8 cellular contexts compared by ENCODE assay signal in the genomic region with DNA sequence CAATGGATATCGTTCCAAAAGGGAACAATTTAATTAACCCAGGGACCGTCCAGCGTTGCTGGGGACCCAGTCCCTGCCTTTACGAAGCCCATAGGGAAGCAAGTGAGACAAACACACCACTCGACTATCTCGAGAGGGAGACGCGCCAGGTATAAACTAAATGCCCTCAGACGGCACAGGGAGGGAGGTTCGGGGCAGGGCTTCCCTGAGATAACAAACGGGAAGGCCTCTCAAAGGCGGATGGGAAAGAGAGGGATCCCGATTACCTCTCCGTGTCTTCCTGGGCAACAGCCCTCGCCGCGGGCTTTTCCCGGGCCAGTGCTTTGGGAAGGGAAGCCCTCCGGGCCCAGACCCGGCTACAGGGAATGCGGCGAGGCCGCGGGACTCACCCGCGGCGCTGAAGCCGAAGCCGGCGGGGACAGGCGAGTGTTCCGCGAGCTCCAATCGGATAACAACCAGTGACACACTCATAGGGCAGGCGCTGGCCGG. TPM values are rescaled to one million over a fixed set of nuclear protein-coding genes. Genes with fewer than 3 reads are reported as not detected.
DNase-seq lines count a peak whose midpoint lies in the region; ATAC-seq, FAIRE-seq and TF ChIP-seq lines count a peak whose summit lies in the region.

No MANE protein-coding gene starts in this region.

- H3K36me3 ChIP-seq in HAP-1 (replicated peaks) (peaks cover 21% of the 10 kb centered on the region), H1 (ENCODE audit: control insufficient read depth in 2 of 4, insufficient read depth in 4 of 4, low read length in 3 of 4) (peaks cover under 1 to 24% (median 9%) of the 10 kb centered on the region in 4 experiments)

- peak overlapping the region; percentile 80 to 91 (median 85) for H3K9ac ChIP-seq in H1 (replicated peaks in 1 of 4; ENCODE audit: extremely low read depth in 1 of 4, low read depth in 3 of 4, low read length in 3 of 4)

- TF ChIP-seq POLR2A in H1 (IDR thresholded peaks at IDR 0.05; ENCODE audit: control extremely low read depth in 1 of 2, low read depth in 2 of 2, low read length in 2 of 2): no peak

- no peak overlapping the region for H2BK12ac ChIP-seq in H1 (ENCODE audit: low read depth, low read length)

- no peak overlapping the region for H2BK120ac ChIP-seq in H1 (replicated peaks; ENCODE audit: low read depth, low read length)

- H2BK20ac ChIP-seq in H1 (ENCODE audit: low read length): no peak overlapping the region

- no peak overlapping the region for H4K5ac ChIP-seq in H1 (ENCODE audit: insufficient read length, low read depth, low read length)

- peak; percentile 4 for ATAC-seq in natural killer cell treated with Interleukin-12 subunit alpha and Interleukin-12 subunit beta and Interleukin-15 and Interleukin-18, amount 100 ng/mL, for 72 hours
- no peak for ATAC-seq in HG02623 (IDR thresholded peaks at IDR 0.05; ENCODE audit: unreplicated experiment)

- H3K14ac ChIP-seq in H1 (ENCODE audit: insufficient read length): no peak overlapping the region

- peaks cover 7 to 30% of the 10 kb centered on the region in 2 experiments for H3K79me2 ChIP-seq in H1 (ENCODE audit: control insufficient read depth in 1 of 2, insufficient read depth in 2 of 2, low read length in 2 of 2)

- peak overlapping the region; percentile 87 to 97 for H3K27ac Mint-ChIP-seq in natural killer cell treated with Interleukin-12 subunit alpha and Interleukin-12 subunit beta and Interleukin-15 and Interleukin-18, amount 100 ng/mL, for 72 hours

- CTCF ChIA-PET in H1 (lab: Charles Lee; ENCODE audit: partially characterized antibody): interaction anchor here (3.6 kb wide), 1 partner anchor 13 kb away, joined by 19 read pairs; no protein-coding TSS in a partner anchor

- H4K91ac ChIP-seq in H1 (replicated peaks; ENCODE audit: insufficient read length, low read length): no peak overlapping the region

- peaks cover 3% of the 10 kb centered on the region for H3K79me1 ChIP-seq in H1 (ENCODE audit: low read depth, low read length)

- H3K36me3 Mint-ChIP-seq in natural killer cell treated with Interleukin-12 subunit alpha and Interleukin-12 subunit beta and Interleukin-15 and Interleukin-18, amount 100 ng/mL, for 72 hours: peaks cover 14% of the 10 kb centered on the region

- H3K23ac ChIP-seq in H1 (ENCODE audit: insufficient read length): no peak overlapping the region

- no peaks in the 10 kb centered on the region for H3K27me3 ChIP-seq in HAP-1 (ENCODE audit: low read depth)
- no peaks in the 10 kb centered on the region for H3K27me3 ChIP-seq in H1 (replicated peaks in 1 of 4; ENCODE audit: control insufficient read depth in 3 of 4, extremely low read depth in 1 of 4, insufficient read depth in 3 of 4, low read length in 3 of 4)

- peaks cover 24 to 26% of the 10 kb centered on the region in 2 donors for H3K4me1 Mint-ChIP-seq in natural killer cell treated with Interleukin-12 subunit alpha and Interleukin-12 subunit beta and Interleukin-15 and Interleukin-18, amount 100 ng/mL, for 72 hours (ENCODE audit: low read depth in 2 of 2)

- TF ChIP-seq RAD21 in H1 (IDR thresholded peaks at IDR 0.05 in 1 of 2, conservative IDR thresholded peaks at IDR 0.05 in 1 of 2; ENCODE audit: low read depth in 2 of 2, low read length in 2 of 2): no peak

- H3K4me3 Mint-ChIP-seq in natural killer cell treated with Interleukin-12 subunit alpha and Interleukin-12 subunit beta and Interleukin-15 and Interleukin-18, amount 100 ng/mL, for 72 hours: peak overlapping the region; percentile 95

- WGBS in H1 (ENCODE audit: extremely low coverage in 1 of 2, insufficient coverage in 1 of 2, insufficient read length in 1 of 2, insufficient replicate concordance in 2 of 2, low coverage in 1 of 2, low lambda C conversion rate in 2 of 2, missing lambda C conversion rate in 1 of 2), 2 experiments: 4% methylated on average over 29 of the region's 36 CpGs; no CpG with 5 or more reads in 1 of the 2 experiments

- H3K18ac ChIP-seq in H1 (ENCODE audit: extremely low read depth, low read length): no peak overlapping the region

- H3K56ac ChIP-seq in H1 (replicated peaks; ENCODE audit: insufficient read length, low read depth, low read length): peak overlapping the region; percentile 54

- peaks cover 9% of the 10 kb centered on the region for H3K23me2 ChIP-seq in H1 (ENCODE audit: low read depth, low read length)

- H3K27ac ChIP-seq in H1 (ENCODE audit: low read depth, low read length): peak overlapping the region; percentile 64

- H3K9me3 Mint-ChIP-seq in natural killer cell treated with Interleukin-12 subunit alpha and Interleukin-12 subunit beta and Interleukin-15 and Interleukin-18, amount 100 ng/mL, for 72 hours: no peaks in the 10 kb centered on the region

- no peaks in the 10 kb centered on the region for H4K20me1 ChIP-seq in H1 (replicated peaks in 1 of 2; ENCODE audit: control insufficient read depth in 1 of 2, insufficient read depth in 2 of 2, low read length in 2 of 2)

- H2AFZ ChIP-seq in H1 (ENCODE audit: low read length): peak overlapping the region; percentile 57; the same call in 1 of the 2 replicates

- peak; percentile 28 for DNase-seq in GM10266 (ENCODE audit: extremely low spot score)
- DNase-seq in HAP-1 (ENCODE audit: low spot score in 2 of 2): peak in 1 of 2 experiments; percentile 26
- peak; percentile 58 for DNase-seq in OCI-M1 (lab: John Stamatoyannopoulos, UW)
- DNase-seq in H1 (ENCODE audit: low read depth in 1 of 2, low spot score in 2 of 2): no peak
- no peak for DNase-seq in natural killer cell treated with Interleukin-12 subunit alpha and Interleukin-12 subunit beta and Interleukin-15 and Interleukin-18, amount 100 ng/mL, for 72 hours (ENCODE audit: low spot score)
- DNase-seq in GDM1 (lab: John Stamatoyannopoulos, UW): no peak
- no peak for DNase-seq in NCI-H2107 treated with DMSO at 0.1 percent for 48 hours (lab: John Stamatoyannopoulos, UW; ENCODE audit: unreplicated experiment)

- no peak overlapping the region for H3K4ac ChIP-seq in H1 (replicated peaks; ENCODE audit: insufficient read length, low read depth, low read length)

- H2BK15ac ChIP-seq in H1 (ENCODE audit: low read length): no peak overlapping the region

- H3K27me3 Mint-ChIP-seq in natural killer cell treated with Interleukin-12 subunit alpha and Interleukin-12 subunit beta and Interleukin-15 and Interleukin-18, amount 100 ng/mL, for 72 hours: no peaks in the 10 kb centered on the region

- in situ Hi-C loops in HAP-1 (cut with MboI; ENCODE audit: low sequenced_read_pairs): no loop called here

- no peak overlapping the region for H2AK5ac ChIP-seq in H1 (ENCODE audit: low read depth, low read length)

- H4K8ac ChIP-seq in H1 (ENCODE audit: extremely low read depth, insufficient read depth, low read length): peak overlapping the region; percentile 84

- POLR2A ChIA-PET in H1 (lab: Charles Lee; ENCODE audit: partially characterized antibody): interaction anchor here (0.6 to 2.2 kb wide), 26 partner anchors 10 to 1097 kb away, joined by 3 to 9 read pairs (median 4); a partner anchor contains a TSS

- peak overlapping the region; percentile 73 to 96 for H3K4me2 ChIP-seq in H1 (ENCODE audit: insufficient read depth in 1 of 2, low read depth in 2 of 2, low read length in 2 of 2)

- H3K9me3 ChIP-seq in HAP-1: no peaks in the 10 kb centered on the region
- no peaks in the 10 kb centered on the region for H3K9me3 ChIP-seq in H1 (ENCODE audit: insufficient read depth in 2 of 2, low read depth in 1 of 2, low read length in 1 of 2)

- FAIRE-seq in H1 (lab: Jason Lieb, UNC): no peak

- 0 out of 2 replicates have a peak overlapping the region, but pooled peaks have one; percentile 16 for H2BK5ac ChIP-seq in H1 (ENCODE audit: low read depth, low read length)

- no peak for TF ChIP-seq EP300 in H1 (IDR thresholded peaks at IDR 0.05; ENCODE audit: borderline replicate concordance in 1 of 2, low read depth in 2 of 2, low read length in 2 of 2)

- H3K4me3 ChIP-seq in HAP-1 (peak overlapping the region; percentile 87), H1 (ENCODE audit: extremely low read depth in 1 of 4, insufficient read depth in 2 of 4, low read depth in 3 of 4, low read length in 4 of 4) (peak overlapping the region; percentile 70 to 97 (median 80))

- no peaks in the 10 kb centered on the region for H3K4me1 ChIP-seq in HAP-1
- H3K4me1 ChIP-seq in H1 (replicated peaks in 1 of 4; ENCODE audit: control insufficient read depth in 3 of 4, insufficient read depth in 4 of 4, low read length in 3 of 4): peaks cover 0 to 5% (median 0%) of the 10 kb centered on the region in 4 experiments; a peak in 1 of 7 replicates

- TF ChIP-seq CTCF in GM10266 (IDR thresholded peaks at IDR 0.05; ENCODE audit: control insufficient read depth, insufficient read depth, low read depth, missing control alignments) (no peak), H1 (IDR thresholded peaks at IDR 0.05; ENCODE audit: control extremely low read depth in 1 of 3, insufficient read depth in 1 of 3, low read depth in 1 of 3, low read length in 3 of 3) (no peak)

TF ChIP-seq in H1, 55 proteins besides CTCF, POLR2A, EP300 and RAD21 (continues in another document):
- TF ChIP-seq SRF (IDR thresholded peaks at IDR 0.05; ENCODE audit: low read depth, low read length): no peak
- TF ChIP-seq RXRA (IDR thresholded peaks at IDR 0.05; ENCODE audit: insufficient read depth, low read depth, low read length): no peak

RNA-seq across cellular contexts. Expression of a gene that starts 0.4 kb away (rescaled TPM):
- total RNA-seq in H1 (2021; fragmentation: NEBNext Ultra II Directional; extraction: Animal tissue kit (Norgen Biotek cat#: 25700)): 20.1 and 22.2 TPM in 2 replicates
- 11.7 and 12.8 TPM in 2 replicates for polyA plus RNA-seq in H1 (2011; rRNA removed)
- 16.2 TPM for polyA plus RNA-seq in H1 (2011; cell fraction: cytosol; rRNA removed)
- polyA plus RNA-seq in H1 (2011; cell fraction: nucleus; rRNA removed): 10.9 TPM
- 13.3 to 16.6 TPM (median 15.1 TPM) in 4 replicates for polyA plus RNA-seq in H1 (2012, experiment 1 of 2)
- 1.5 TPM for polyA plus RNA-seq in H1 (2012, experiment 2 of 2)
- polyA plus RNA-seq in H1 (2013, experiment 1 of 2): 11.9 TPM
- polyA plus RNA-seq in H1 (2013, experiment 2 of 2): 12.7 TPM
- 30.8 and 37.0 TPM in 2 replicates for polyA minus RNA-seq in H1 (2011; rRNA and poly(A)+ RNA removed)
- polyA minus RNA-seq in H1 (2011; cell fraction: cytosol; rRNA and poly(A)+ RNA removed): 16.7 TPM
- 15.3 TPM for polyA minus RNA-seq in H1 (2011; cell fraction: nucleus; rRNA and poly(A)+ RNA removed)
- 10 to 100 TPM; 20.6 to 22.3 TPM for total RNA-seq in natural killer cell treated with Interleukin-12 subunit alpha and Interleukin-12 subunit beta and Interleukin-15 and Interleukin-18, amount 100 ng/mL, for 72 hours

RNA-seq across cellular contexts. Expression of a gene that starts 0.5 kb away (rescaled TPM):
- total RNA-seq in H1 (2021; fragmentation: NEBNext Ultra II Directional; extraction: Animal tissue kit (Norgen Biotek cat#: 25700)): 23.3 and 23.5 TPM in 2 replicates
- 17.3 and 26.3 TPM in 2 replicates for polyA plus RNA-seq in H1 (2011; rRNA removed)
- polyA plus RNA-seq in H1 (2011; cell fraction: cytosol; rRNA removed): 21.8 TPM
- polyA plus RNA-seq in H1 (2011; cell fraction: nucleus; rRNA removed): 74.7 TPM
- 20.4 to 23.2 TPM (median 22.5 TPM) in 4 replicates for polyA plus RNA-seq in H1 (2012, experiment 1 of 2)
- polyA plus RNA-seq in H1 (2012, experiment 2 of 2): 16.7 TPM
- polyA plus RNA-seq in H1 (2013, experiment 1 of 2): 20.7 TPM
- 15.3 TPM for polyA plus RNA-seq in H1 (2013, experiment 2 of 2)
- polyA minus RNA-seq in H1 (2011; rRNA and poly(A)+ RNA removed): 37.2 and 46.4 TPM in 2 replicates
- 18.9 TPM for polyA minus RNA-seq in H1 (2011; cell fraction: cytosol; rRNA and poly(A)+ RNA removed)
- polyA minus RNA-seq in H1 (2011; cell fraction: nucleus; rRNA and poly(A)+ RNA removed): 52.6 TPM
- total RNA-seq in natural killer cell treated with Interleukin-12 subunit alpha and Interleukin-12 subunit beta and Interleukin-15 and Interleukin-18, amount 100 ng/mL, for 72 hours: 10 to 100 TPM; 28.4 to 40.8 TPM

Comparison
In these comparisons a context has a peak if more than half of its experiments do, and no peak if none do; other contexts are left out.
1. DNase-seq: peak in GM10266 (single experiment) and OCI-M1 (single experiment); none in H1 (0 of 2), natural killer cell treated with Interleukin-12 subunit alpha and Interleukin-12 subunit beta and Interleukin-15 and Interleukin-18, amount 100 ng/mL, for 72 hours (single experiment), GDM1 (single experiment) and NCI-H2107 treated with DMSO at 0.1 percent for 48 hours (single experiment).